ENCODE assay signal across 1 cellular context in genomic region chr10:117165557-117166419, GRCh38.
TF ChIP-seq lines count a peak whose summit lies in the region.

No MANE protein-coding gene starts in this region.

TF ChIP-seq in HepG2, 621 proteins besides CTCF, POLR2A, EP300 and RAD21:
- TF ChIP-seq GTF3A (CRISPR knock-in tag; conservative IDR thresholded peaks at IDR 0.05) (no peak), KDM2A (CRISPR knock-in tag; IDR thresholded peaks at IDR 0.05; ENCODE audit: borderline replicate concordance, low read depth) (0 out of 2 replicates have a peak, but pooled peaks have one; percentile 32), ZNF687 (CRISPR knock-in tag; IDR thresholded peaks at IDR 0.05) (0 out of 2 replicates have a peak, but pooled peaks have one; percentile 21), ZNF557 (CRISPR knock-in tag; IDR thresholded peaks at IDR 0.05) (0 out of 2 replicates have a peak, but pooled peaks have one; percentile 35), GABPB1 (CRISPR knock-in tag; IDR thresholded peaks at IDR 0.05) (peak; percentile 38; the same call in 1 of the 2 replicates), HNRNPLL (IDR thresholded peaks at IDR 0.05; ENCODE audit: low read depth, low read length, poor library complexity, severe bottlenecking) (peak; percentile 49), HOXA5 (CRISPR knock-in tag; IDR thresholded peaks at IDR 0.05) (0 out of 2 replicates have a peak, but pooled peaks have one; percentile 42), AGO2 (optimal IDR thresholded peaks at IDR 0.05; ENCODE audit: low read depth, low read length) (no peak), SPEN (CRISPR knock-in tag; IDR thresholded peaks at IDR 0.05; ENCODE audit: low read depth) (0 out of 2 replicates have a peak, but pooled peaks have one; percentile 27), ZNF777 (CRISPR knock-in tag; IDR thresholded peaks at IDR 0.05) (peak; percentile 93), ZIK1 (CRISPR knock-in tag; IDR thresholded peaks at IDR 0.05; ENCODE audit: borderline replicate concordance, low read depth) (no peak), ZFAT (CRISPR knock-in tag; conservative IDR thresholded peaks at IDR 0.05) (peak; percentile 89), ZNF121 (CRISPR knock-in tag; IDR thresholded peaks at IDR 0.05) (peak; percentile 69; the same call in 1 of the 2 replicates), HOXA3 (CRISPR knock-in tag; IDR thresholded peaks at IDR 0.05) (0 out of 2 replicates have a peak, but pooled peaks have one; percentile 17), GFI1 (CRISPR knock-in tag; IDR thresholded peaks at IDR 0.05; ENCODE audit: borderline replicate concordance) (no peak), ZFP90 (CRISPR knock-in tag; IDR thresholded peaks at IDR 0.05; ENCODE audit: borderline replicate concordance) (0 out of 2 replicates have a peak, but pooled peaks have one; percentile 40), ZNF800 (CRISPR knock-in tag; IDR thresholded peaks at IDR 0.05) (0 out of 2 replicates have a peak, but pooled peaks have one; percentile 27), ZNF530 (CRISPR knock-in tag; IDR thresholded peaks at IDR 0.05; ENCODE audit: low read depth) (no peak), NFIB (CRISPR knock-in tag; IDR thresholded peaks at IDR 0.05; ENCODE audit: borderline replicate concordance) (no peak), ZNF263 (CRISPR knock-in tag; IDR thresholded peaks at IDR 0.05) (peak; percentile 62), EZH2 (conservative IDR thresholded peaks at IDR 0.05; ENCODE audit: low read depth, low read length) (peak; percentile 88; the same call in 1 of the 2 replicates), NFYC (CRISPR knock-in tag; IDR thresholded peaks at IDR 0.05) (no peak), TAF1 (CRISPR knock-in tag; IDR thresholded peaks at IDR 0.05) (peak; percentile 36; the same call in 1 of the 2 replicates), XRCC5 (optimal IDR thresholded peaks at IDR 0.05; ENCODE audit: low read length) (peak; percentile 34), STAG1 (CRISPR knock-in tag; IDR thresholded peaks at IDR 0.05) (peak; percentile 79), MED13 (CRISPR knock-in tag; IDR thresholded peaks at IDR 0.05) (0 out of 2 replicates have a peak, but pooled peaks have one; percentile 43), ZNF574 (CRISPR knock-in tag; IDR thresholded peaks at IDR 0.05) (0 out of 2 replicates have a peak, but pooled peaks have one; percentile 14)
- TF ChIP-seq, protein P1, sequence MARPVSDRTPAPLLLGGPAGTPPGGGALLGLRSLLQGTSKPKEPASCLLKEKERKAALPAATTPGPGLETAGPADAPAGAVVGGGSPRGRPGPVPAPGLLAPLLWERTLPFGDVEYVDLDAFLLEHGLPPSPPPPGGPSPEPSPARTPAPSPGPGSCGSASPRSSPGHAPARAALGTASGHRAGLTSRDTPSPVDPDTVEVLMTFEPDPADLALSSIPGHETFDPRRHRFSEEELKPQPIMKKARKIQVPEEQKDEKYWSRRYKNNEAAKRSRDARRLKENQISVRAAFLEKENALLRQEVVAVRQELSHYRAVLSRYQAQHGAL (CRISPR knock-in tag; IDR thresholded peaks at IDR 0.05; ENCODE audit: not compliant biosample characterization) = no peak
- TF ChIP-seq, protein P2, sequence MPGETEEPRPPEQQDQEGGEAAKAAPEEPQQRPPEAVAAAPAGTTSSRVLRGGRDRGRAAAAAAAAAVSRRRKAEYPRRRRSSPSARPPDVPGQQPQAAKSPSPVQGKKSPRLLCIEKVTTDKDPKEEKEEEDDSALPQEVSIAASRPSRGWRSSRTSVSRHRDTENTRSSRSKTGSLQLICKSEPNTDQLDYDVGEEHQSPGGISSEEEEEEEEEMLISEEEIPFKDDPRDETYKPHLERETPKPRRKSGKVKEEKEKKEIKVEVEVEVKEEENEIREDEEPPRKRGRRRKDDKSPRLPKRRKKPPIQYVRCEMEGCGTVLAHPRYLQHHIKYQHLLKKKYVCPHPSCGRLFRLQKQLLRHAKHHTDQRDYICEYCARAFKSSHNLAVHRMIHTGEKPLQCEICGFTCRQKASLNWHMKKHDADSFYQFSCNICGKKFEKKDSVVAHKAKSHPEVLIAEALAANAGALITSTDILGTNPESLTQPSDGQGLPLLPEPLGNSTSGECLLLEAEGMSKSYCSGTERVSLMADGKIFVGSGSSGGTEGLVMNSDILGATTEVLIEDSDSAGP (CRISPR knock-in tag; IDR thresholded peaks at IDR 0.05; ENCODE audit: borderline replicate concordance) = peak; percentile 21; the same call in 1 of the 2 replicates
- TF ChIP-seq, protein P3, sequence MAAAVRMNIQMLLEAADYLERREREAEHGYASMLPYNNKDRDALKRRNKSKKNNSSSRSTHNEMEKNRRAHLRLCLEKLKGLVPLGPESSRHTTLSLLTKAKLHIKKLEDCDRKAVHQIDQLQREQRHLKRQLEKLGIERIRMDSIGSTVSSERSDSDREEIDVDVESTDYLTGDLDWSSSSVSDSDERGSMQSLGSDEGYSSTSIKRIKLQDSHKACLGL (CRISPR knock-in tag; IDR thresholded peaks at IDR 0.05) = 0 out of 2 replicates have a peak, but pooled peaks have one; percentile 33
- TF ChIP-seq, protein P4, sequence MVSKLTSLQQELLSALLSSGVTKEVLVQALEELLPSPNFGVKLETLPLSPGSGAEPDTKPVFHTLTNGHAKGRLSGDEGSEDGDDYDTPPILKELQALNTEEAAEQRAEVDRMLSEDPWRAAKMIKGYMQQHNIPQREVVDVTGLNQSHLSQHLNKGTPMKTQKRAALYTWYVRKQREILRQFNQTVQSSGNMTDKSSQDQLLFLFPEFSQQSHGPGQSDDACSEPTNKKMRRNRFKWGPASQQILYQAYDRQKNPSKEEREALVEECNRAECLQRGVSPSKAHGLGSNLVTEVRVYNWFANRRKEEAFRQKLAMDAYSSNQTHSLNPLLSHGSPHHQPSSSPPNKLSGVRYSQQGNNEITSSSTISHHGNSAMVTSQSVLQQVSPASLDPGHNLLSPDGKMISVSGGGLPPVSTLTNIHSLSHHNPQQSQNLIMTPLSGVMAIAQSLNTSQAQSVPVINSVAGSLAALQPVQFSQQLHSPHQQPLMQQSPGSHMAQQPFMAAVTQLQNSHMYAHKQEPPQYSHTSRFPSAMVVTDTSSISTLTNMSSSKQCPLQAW (CRISPR knock-in tag; IDR thresholded peaks at IDR 0.05) = 0 out of 2 replicates have a peak, but pooled peaks have one; percentile 14
TF ChIP-seq in HepG2: peak in this region for 23.
